In genomic region chr7:73683916-73684693, GRCh38 we compare ENCODE assay signal across 8 cellular contexts. TPM values are rescaled to one million over a fixed set of nuclear protein-coding genes. Genes with fewer than 3 reads are reported as not detected.
DNase-seq lines count a peak whose midpoint lies in the region; ATAC-seq, FAIRE-seq and TF ChIP-seq lines count a peak whose summit lies in the region.

No MANE protein-coding gene starts in this region.

- TF ChIP-seq CTCF in 22Rv1 (IDR thresholded peaks at IDR 0.05) (no peak), kidney (IDR thresholded peaks at IDR 0.05; ENCODE audit: borderline replicate concordance, extremely low read depth, insufficient read depth) (no peak)

- H3K36me3 ChIP-seq in H7 (replicated peaks; ENCODE audit: control insufficient read depth, insufficient read depth, low read length): peaks cover 8% of the 10 kb centered on the region
- peaks cover 2 to 11% of the 10 kb centered on the region in 2 donors for H3K36me3 ChIP-seq in kidney (ENCODE audit: control insufficient read depth in 1 of 2, insufficient read depth in 2 of 2, low read length in 2 of 2)

- H3K4me1 ChIP-seq in kidney (ENCODE audit: control insufficient read depth in 1 of 2, insufficient read depth in 1 of 2, low read depth in 1 of 2, low read length in 2 of 2): peaks cover 13 to 15% of the 10 kb centered on the region in 2 donors

- intact Hi-C loops in kidney (cut with DNase I): no loop called here

- H3K27ac ChIP-seq in 22Rv1 (peak overlapping the region; percentile 82), kidney (ENCODE audit: low read depth in 2 of 2, low read length in 2 of 2) (no peak overlapping the region), substantia nigra (ENCODE audit: low read depth, low read length, poor library complexity, severe bottlenecking) (peak overlapping the region; percentile 61)

- no peak for FAIRE-seq in kidney (lab: Jason Lieb, UNC)

- ATAC-seq in HG02623 (IDR thresholded peaks at IDR 0.05; ENCODE audit: unreplicated experiment): no peak

- peak overlapping the region; percentile 77 to 96 for H3K9ac ChIP-seq in kidney (ENCODE audit: low read length in 2 of 2)

- H3K27me3 ChIP-seq in H7 (ENCODE audit: control insufficient read depth, insufficient read depth, low read length): no peaks in the 10 kb centered on the region

- H3K9me3 ChIP-seq in kidney (ENCODE audit: control insufficient read depth in 1 of 2, low read length in 2 of 2): no peaks in the 10 kb centered on the region

- peak overlapping the region; percentile 95 for H3K4me3 ChIP-seq in H7 (ENCODE audit: insufficient read depth, low read depth, low read length)
- H3K4me3 ChIP-seq in kidney (ENCODE audit: low read length in 2 of 2): peak overlapping the region; percentile 81 to 98

- in situ Hi-C loops in KBM-7 (cut with MboI; ENCODE audit: low pct_unique_long_range_greater_than_20kb, low sequenced_read_pairs): no loop called here

- DNase-seq in H7 (peak; percentile 62), kidney (peak; percentile 61), substantia nigra (lab: John Stamatoyannopoulos, UW) (no peak), KBM-7 (no peak), LoVo (ENCODE audit: low spot score) (no peak)
- peak; percentile 32 for DNase-seq in activated naive CD4-positive, alpha-beta T cell treated with anti-CD3 and anti-CD28 coated beads, Interleukin-2, amount 50 U/mL, for 16 hours

RNA-seq across cellular contexts. Expression of gene BUD23, which starts 0.7 kb away (rescaled TPM):
- 39.3 and 48.0 TPM in 2 replicates for total RNA-seq in H7 (2014; rRNA removed; shearing (Covaris generic))
- 61.0 TPM for total RNA-seq in kidney
- polyA plus RNA-seq in kidney (ENCODE audit: insufficient read depth, low read depth, low replicate concordance): 92.7 TPM

RNA-seq across cellular contexts. Expression of gene DNAJC30, which starts 0.9 kb away (rescaled TPM):
- 2.4 and 2.7 TPM in 2 replicates for total RNA-seq in H7 (2014; rRNA removed; shearing (Covaris generic))
- total RNA-seq in kidney: 15.0 TPM
- 28.6 TPM for polyA plus RNA-seq in kidney (ENCODE audit: insufficient read depth, low read depth, low replicate concordance)

RNA-seq across cellular contexts. Expression of gene VPS37D, which starts 16.5 kb away (rescaled TPM):
- 6.0 and 6.4 TPM in 2 replicates for total RNA-seq in H7 (2014; rRNA removed; shearing (Covaris generic))
- 13.2 TPM for total RNA-seq in kidney
- polyA plus RNA-seq in kidney (ENCODE audit: insufficient read depth, low read depth, low replicate concordance): 19.3 TPM

RNA-seq across cellular contexts. Expression of gene STX1A, which starts 35.4 kb away (rescaled TPM):
- total RNA-seq in H7 (2014; rRNA removed; shearing (Covaris generic)): 16.8 and 19.4 TPM in 2 replicates
- 7.4 TPM for total RNA-seq in kidney
- polyA plus RNA-seq in kidney (ENCODE audit: insufficient read depth, low read depth, low replicate concordance): 2.2 TPM

RNA-seq across cellular contexts. Expression of gene ABHD11, which starts 54.5 kb away (rescaled TPM):
- total RNA-seq in H7 (2014; rRNA removed; shearing (Covaris generic)): 21.2 and 25.7 TPM in 2 replicates
- total RNA-seq in kidney: 95.7 TPM
- polyA plus RNA-seq in kidney (ENCODE audit: insufficient read depth, low read depth, low replicate concordance): 55.3 TPM

Comparison
In these comparisons a context has a peak if more than half of its experiments do, and no peak if none do; other contexts are left out.
1. H3K27ac ChIP-seq: peak in 22Rv1 (single experiment) and substantia nigra (single experiment); none in kidney (0 of 2).
2. DNase-seq: peak in H7 (single experiment), activated naive CD4-positive, alpha-beta T cell treated with anti-CD3 and anti-CD28 coated beads, Interleukin-2, amount 50 U/mL, for 16 hours (single experiment) and kidney (single experiment); none in substantia nigra (0 of 49), KBM-7 (single experiment) and LoVo (single experiment).